Comparison of ENCODE assay signal across 17 cellular contexts in the genomic region with DNA sequence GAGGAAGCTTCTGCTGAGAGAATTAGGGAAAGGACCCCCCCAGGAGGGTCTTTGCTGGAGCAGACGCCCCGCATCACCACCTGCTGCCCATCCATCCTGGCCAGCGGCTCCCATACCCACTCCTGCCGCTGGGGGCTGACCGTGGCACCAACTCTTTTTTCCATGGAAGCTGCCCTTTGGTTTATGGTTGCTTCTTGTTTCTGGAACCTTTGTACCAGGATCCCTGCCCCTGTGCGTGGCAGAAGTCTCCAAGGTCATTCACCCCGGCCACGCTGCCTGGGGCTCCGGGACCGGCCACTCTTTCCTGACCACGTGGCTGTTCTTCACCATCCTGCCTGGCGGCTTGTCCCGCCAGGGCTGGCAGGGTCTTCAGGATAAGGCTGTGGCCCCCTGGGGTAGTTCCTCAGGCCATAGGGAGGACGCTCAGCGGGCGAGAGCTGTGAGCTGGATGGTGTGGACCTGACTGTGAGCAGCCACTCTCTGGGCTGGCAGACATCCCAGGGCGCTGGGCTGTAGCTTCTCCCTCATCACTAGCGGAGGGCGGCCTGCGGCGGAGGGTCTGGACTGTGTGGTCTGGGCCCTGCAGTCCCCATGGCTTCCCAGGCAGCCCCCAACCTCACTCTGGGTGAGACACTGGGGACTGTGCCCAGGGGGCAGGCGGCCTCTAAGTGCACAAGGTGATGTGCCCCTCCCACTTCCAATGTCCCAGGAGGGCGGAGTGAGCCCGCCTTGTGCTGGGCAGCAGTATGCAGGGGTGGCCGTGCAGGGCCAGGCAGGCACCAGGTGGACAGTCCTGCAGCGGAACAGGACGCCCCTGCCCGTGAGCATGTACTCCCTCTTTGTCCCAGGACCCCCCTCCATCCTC. TPM values are rescaled to one million over a fixed set of nuclear protein-coding genes. Genes with fewer than 3 reads are reported as not detected.
A peak's percentile ranks its signal among the peaks of the same experiment; 100 is the strongest.
DNase-seq lines count a peak whose midpoint lies in the region; ATAC-seq and TF ChIP-seq lines count a peak whose summit lies in the region.
"Had no signal": no experiment of that assay in that cellular context is flagged by ENCODE, and none has a peak within 500 bp of the region (broad histone marks: within the 10 kb centered on the region; RNA-seq: fewer than 3 reads in every experiment).

No MANE protein-coding gene starts in this region.

- peak; percentile 53 to 66 for DNase-seq in T47D (ENCODE audit: low read depth in 1 of 2, low spot score in 1 of 2)
- no peak for DNase-seq in breast epithelium (ENCODE audit: low spot score in 2 of 2)
- no peak for DNase-seq in Panc1 (ENCODE audit: low read depth, low spot score)
- peak in 2 of 5 donors; percentile 52 to 66 for DNase-seq in heart left ventricle
- DNase-seq in transverse colon: peak; percentile 22
- DNase-seq in NCI-H1417 treated with DMSO at 0.1 percent for 48 hours (lab: John Stamatoyannopoulos, UW): no peak
- DNase-seq in suprapubic skin (ENCODE audit: low spot score in 2 of 2): no peak
- DNase-seq: activated effector memory CD4-positive, alpha-beta T cell treated with anti-CD3 and anti-CD28 coated beads, Interleukin-2, amount 50 U/mL, for 16 hours; Kasumi-1; NCI-H1930; stimulated activated naive CD8-positive, alpha-beta T cell treated with anti-CD3 and anti-CD28 coated beads, Interleukin-15, Interleukin-2, amounts not matched to agents 100 U/mL and 50 U/mL, for 24 hours had no signal

- TF ChIP-seq POLR2A in breast epithelium (IDR thresholded peaks at IDR 0.05) (no peak), heart left ventricle (IDR thresholded peaks at IDR 0.05) (no peak), transverse colon (IDR thresholded peaks at IDR 0.05) (no peak), suprapubic skin (IDR thresholded peaks at IDR 0.05) (no peak)

- POLR2A ChIA-PET in Panc1 (lab: Charles Lee): interaction anchor here (0.6 kb wide), 1 partner anchor 241 kb away, joined by 4 read pairs; no protein-coding TSS in a partner anchor

- no peak overlapping the region for H3K4me3 ChIP-seq in breast epithelium
- no peak overlapping the region for H3K4me3 ChIP-seq in Panc1 (ENCODE audit: low read depth in 2 of 2, low read length in 2 of 2)
- no peak overlapping the region for H3K4me3 ChIP-seq in heart left ventricle
- H3K4me3 ChIP-seq in transverse colon: no peak overlapping the region
- H3K4me3 ChIP-seq in suprapubic skin: no peak overlapping the region
- H3K4me3 ChIP-seq: ascending aorta, lung, SJSA1 had no signal

- no peaks in the 10 kb centered on the region for H3K36me3 ChIP-seq in breast epithelium
- no peaks in the 10 kb centered on the region for H3K36me3 ChIP-seq in Panc1 (ENCODE audit: control insufficient read depth, insufficient read depth, low read length)
- H3K36me3 ChIP-seq in heart left ventricle: no peaks in the 10 kb centered on the region
- no peaks in the 10 kb centered on the region for H3K36me3 ChIP-seq in transverse colon
- no peaks in the 10 kb centered on the region for H3K36me3 ChIP-seq in suprapubic skin
- H3K36me3 ChIP-seq: ascending aorta, SJSA1 had no signal

- H3K27me3 ChIP-seq in breast epithelium (peaks cover 6 to 75% of the 10 kb centered on the region in 2 donors), Panc1 (ENCODE audit: control insufficient read depth, insufficient read depth, low read length) (no peaks in the 10 kb centered on the region), heart left ventricle (peaks cover 0 to 40% (median 8%) of the 10 kb centered on the region in 9 donors), transverse colon (peaks cover 33% of the 10 kb centered on the region), suprapubic skin (peaks cover 89% of the 10 kb centered on the region)
- H3K27me3 ChIP-seq: ascending aorta had no signal

- H3K27ac ChIP-seq in breast epithelium (no peak overlapping the region), Panc1 (ENCODE audit: low read length) (no peak overlapping the region), heart left ventricle (no peak overlapping the region), transverse colon (no peak overlapping the region), suprapubic skin (no peak overlapping the region)
- H3K27ac ChIP-seq: ascending aorta, SJSA1 had no signal

- CTCF ChIA-PET in Panc1 (lab: Charles Lee): interaction anchor here (0.8 to 1.1 kb wide), 3 partner anchors 11 to 40 kb away, joined by 3 read pairs; no protein-coding TSS in a partner anchor

- in situ Hi-C loops in T47D (cut with HindIII; ENCODE audit: low pct_unique_long_range_greater_than_20kb, low sequenced_read_pairs): no loop called here
- in situ Hi-C loops in Panc1 (cut with HindIII; ENCODE audit: low pct_unique_long_range_greater_than_20kb, low sequenced_read_pairs): no loop called here
- in situ Hi-C loops in transverse colon (cut with MboI; ENCODE audit: low pct_ligation_motif_present in 1 of 4, low pct_unique_long_range_greater_than_20kb in 1 of 4, low sequenced_read_pairs in 3 of 4): no loop called here

- 51 to 59% (median 56%) methylated on average over 23 to 28 of the region's 28 CpGs for WGBS in heart left ventricle, 4 donors
- 52 to 71% methylated on average over 4 to 27 of the region's 28 CpGs for WGBS in transverse colon (ENCODE audit: low coverage in 1 of 2), 2 donors
- WGBS in suprapubic skin: 77% methylated on average over 22 of the region's 28 CpGs

- ATAC-seq in Panc1 (peak; percentile 75), heart left ventricle (peak; percentile 45 to 77 (median 64)), HG03095 (IDR thresholded peaks at IDR 0.05; ENCODE audit: unreplicated experiment) (no peak)
- ATAC-seq: stimulated activated naive CD8-positive, alpha-beta T cell treated with anti-CD3 and anti-CD28 coated beads, Interleukin-15, Interleukin-2, amounts not matched to agents 100 U/mL and 50 U/mL, for 24 hours had no signal

- no TSS peak for BruUV-seq in Panc1 (replicated peaks; lab: Mats Ljungman, UMichigan)

- intact Hi-C loops in breast epithelium (cut with DNase I; ENCODE audit: low total_unique reads): no loop called here
- intact Hi-C loops in Panc1 (cut with micrococcal nuclease; ENCODE audit: unreplicated experiment): no loop called here
- intact Hi-C loops in heart left ventricle (cut with DNase I): no loop called here
- intact Hi-C loops in transverse colon (cut with DNase I; ENCODE audit: low total_unique reads): no loop called here

- no peaks in the 10 kb centered on the region for H3K4me1 ChIP-seq in breast epithelium
- H3K4me1 ChIP-seq in Panc1 (ENCODE audit: control insufficient read depth, insufficient read depth, low read length): peaks cover 2% of the 10 kb centered on the region; the same call in 1 of the 2 replicates
- peaks cover 0 to 3% (median 0%) of the 10 kb centered on the region in 12 donors for H3K4me1 ChIP-seq in heart left ventricle
- peaks cover 0 to 7% (median 0%) of the 10 kb centered on the region in 4 donors for H3K4me1 ChIP-seq in transverse colon
- H3K4me1 ChIP-seq in suprapubic skin: no peaks in the 10 kb centered on the region
- H3K4me1 ChIP-seq: ascending aorta, SJSA1 had no signal

- TF ChIP-seq CTCF in breast epithelium (IDR thresholded peaks at IDR 0.05) (no peak), Panc1 (IDR thresholded peaks at IDR 0.05) (peak; percentile 80; the same call in 1 of the 2 replicates), heart left ventricle (IDR thresholded peaks at IDR 0.05) (peak in 1 of 12 donors; percentile 7), transverse colon (IDR thresholded peaks at IDR 0.05) (peak; percentile 17 to 61 (median 43)), suprapubic skin (IDR thresholded peaks at IDR 0.05) (no peak)

- TF ChIP-seq EP300 in transverse colon (IDR thresholded peaks at IDR 0.05; ENCODE audit: low read depth) (no peak), suprapubic skin (IDR thresholded peaks at IDR 0.05) (no peak)

- H3K9me3 ChIP-seq in breast epithelium (no peaks in the 10 kb centered on the region), Panc1 (ENCODE audit: control insufficient read depth, insufficient read depth, low read depth, low read length) (no peaks in the 10 kb centered on the region), heart left ventricle (no peaks in the 10 kb centered on the region), transverse colon (no peaks in the 10 kb centered on the region), suprapubic skin (no peaks in the 10 kb centered on the region)
- H3K9me3 ChIP-seq: ascending aorta, SJSA1 had no signal

RNA-seq across cellular contexts. Expression of gene RBBP8NL, which starts 22.8 kb away (rescaled TPM):
- total RNA-seq in breast epithelium (1 to 10 TPM in 2 of 3 donors, not detected in 1; 2.0 to 4.0 TPM), Panc1 (2021; ENCODE audit: unreplicated experiment) (not detected), heart left ventricle (not detected), transverse colon (1 to 10 TPM in 3 of 4 donors, under 1 TPM in 1; 0.75 to 9.4 (median 4.3) TPM), suprapubic skin (1 to 10 TPM; 2.0 to 6.6 (median 3.9) TPM)
- polyA plus RNA-seq in Panc1 (2012; ENCODE audit: insufficient read length): not detected
- not detected for polyA plus RNA-seq in heart left ventricle
- total RNA-seq: activated CD8-positive, alpha-beta memory T cell treated with anti-CD3 and anti-CD28 coated beads for 36 hours; ascending aorta; H4; SJSA1 had no signal

RNA-seq across cellular contexts. Expression of gene GATA5, which starts 25.6 kb away (rescaled TPM):
- total RNA-seq in breast epithelium (under 1 TPM in 1 of 3 donors, not detected in 2; 0.73 TPM), Panc1 (2021; ENCODE audit: unreplicated experiment) (53.2 TPM), heart left ventricle (1 to 10 TPM in 4 of 9 donors, under 1 TPM in 5; 0.21 to 7.4 (median 0.83) TPM), transverse colon (not detected), suprapubic skin (1 to 10 TPM in 3 of 4 donors, under 1 TPM in 1; 0.23 to 2.1 (median 1.2) TPM)
- 45.6 TPM for polyA plus RNA-seq in Panc1 (2012; ENCODE audit: insufficient read length)
- 1 to 10 TPM in 1 of 2 donors, under 1 TPM in 1; 0.98 to 1.6 TPM for polyA plus RNA-seq in heart left ventricle
- total RNA-seq: activated CD8-positive, alpha-beta memory T cell treated with anti-CD3 and anti-CD28 coated beads for 36 hours; ascending aorta; SJSA1 had no signal

RNA-seq across cellular contexts. Expression of gene CABLES2, which starts 43.1 kb away (rescaled TPM):
- total RNA-seq in breast epithelium (1 to 10 TPM; 1.8 to 3.2 (median 2.9) TPM), Panc1 (2021; ENCODE audit: unreplicated experiment) (9.8 TPM), heart left ventricle (10 to 100 TPM in 2 of 9 donors, 1 to 10 TPM in 7; 6.1 to 12.0 (median 8.8) TPM), transverse colon (10 to 100 TPM in 1 of 4 donors, 1 to 10 TPM in 3; 3.7 to 10.1 (median 8.5) TPM), suprapubic skin (1 to 10 TPM; 3.8 to 7.2 (median 4.5) TPM)
- polyA plus RNA-seq in Panc1 (2012; ENCODE audit: insufficient read length): 12.0 TPM
- 10 to 100 TPM in 1 of 2 donors, 1 to 10 TPM in 1; 2.9 to 10.7 TPM for polyA plus RNA-seq in heart left ventricle

Comparison
In these comparisons a context has a peak if more than half of its experiments do, and no peak if none do; other contexts are left out.
1. DNase-seq: peak in T47D (2 of 2) and transverse colon (single experiment); none in breast epithelium (0 of 2), Panc1 (single experiment), NCI-H1417 treated with DMSO at 0.1 percent for 48 hours (single experiment) and suprapubic skin (0 of 2).
2. CTCF ChIP-seq: peak in Panc1 (single experiment) and transverse colon (5 of 5); none in breast epithelium (0 of 3) and suprapubic skin (0 of 2).